In the genomic region with DNA sequence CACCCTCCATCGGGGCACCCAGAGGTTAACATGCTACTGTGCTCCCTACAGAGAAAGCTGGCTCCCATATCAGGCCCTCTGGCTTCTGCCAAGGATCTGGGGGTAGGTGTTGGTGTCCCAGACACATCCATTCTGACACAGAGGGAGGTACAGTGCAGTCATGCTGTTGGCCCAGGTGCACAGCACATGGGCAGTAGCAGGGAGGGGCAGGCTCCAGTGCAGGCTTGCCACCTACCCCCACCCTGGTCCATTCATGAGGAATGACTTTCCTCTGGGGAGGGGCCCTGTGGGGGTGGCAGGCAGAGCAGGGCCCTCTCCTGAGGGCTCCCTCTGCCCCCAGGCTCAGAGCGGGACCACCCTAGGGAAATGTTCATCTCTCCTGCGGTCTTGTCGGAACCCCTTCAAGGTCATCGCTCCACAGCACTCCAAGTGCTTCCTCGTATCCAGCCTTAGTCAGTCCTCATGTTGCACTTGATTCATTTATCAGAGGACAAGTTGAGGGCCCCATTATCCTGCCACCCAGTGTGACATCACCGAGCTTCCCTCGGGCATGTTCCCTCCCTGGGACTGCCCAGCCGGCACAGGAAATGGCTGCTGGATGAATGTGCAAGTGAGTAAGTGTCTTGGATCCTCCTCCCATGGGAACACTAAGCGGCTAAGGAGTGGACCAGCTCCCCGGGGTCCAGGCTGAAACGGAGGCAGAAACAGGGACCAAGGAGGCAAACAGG, we compare ENCODE assay signal across 8 cellular contexts. TPM values are rescaled to one million over a fixed set of nuclear protein-coding genes. Genes with fewer than 3 reads are reported as not detected.
DNase-seq lines count a peak whose midpoint lies in the region; ATAC-seq, FAIRE-seq and TF ChIP-seq lines count a peak whose summit lies in the region.

No MANE protein-coding gene starts in this region.

- CTCF ChIA-PET in naive thymus-derived CD4-positive, alpha-beta T cell (lab: Charles Lee) = no interaction called here

- no peaks in the 10 kb centered on the region for H3K27me3 ChIP-seq in naive thymus-derived CD4-positive, alpha-beta T cell (ENCODE audit: control insufficient read depth in 2 of 2, insufficient read depth in 2 of 2, low read length in 2 of 2)

- peaks cover 0 to 5% (median 0%) of the 10 kb centered on the region in 5 donors for H3K27me3 Mint-ChIP-seq in naive thymus-derived CD4-positive, alpha-beta T cell
- H3K27me3 Mint-ChIP-seq in stimulated activated memory B cell treated with anti-CD40 and anti-IgM and Interleukin-4, amounts not matched to agents 10 μg/mL and 1 μg/mL and 100 μg/mL, for 72 hours = peaks cover 8% of the 10 kb centered on the region

- H3K27ac Mint-ChIP-seq in naive thymus-derived CD4-positive, alpha-beta T cell = peak overlapping the region; percentile 42 to 85 (median 69)
- H3K27ac Mint-ChIP-seq in stimulated activated memory B cell treated with anti-CD40 and anti-IgM and Interleukin-4, amounts not matched to agents 10 μg/mL and 1 μg/mL and 100 μg/mL, for 72 hours = no peak overlapping the region

- peaks cover 6 to 67% (median 56%) of the 10 kb centered on the region in 7 donors for H3K4me1 Mint-ChIP-seq in naive thymus-derived CD4-positive, alpha-beta T cell
- H3K4me1 Mint-ChIP-seq in stimulated activated memory B cell treated with anti-CD40 and anti-IgM and Interleukin-4, amounts not matched to agents 10 μg/mL and 1 μg/mL and 100 μg/mL, for 72 hours = peaks cover 10% of the 10 kb centered on the region

- H3K9me3 Mint-ChIP-seq in naive thymus-derived CD4-positive, alpha-beta T cell = no peaks in the 10 kb centered on the region
- no peaks in the 10 kb centered on the region for H3K9me3 Mint-ChIP-seq in stimulated activated memory B cell treated with anti-CD40 and anti-IgM and Interleukin-4, amounts not matched to agents 10 μg/mL and 1 μg/mL and 100 μg/mL, for 72 hours

- peaks cover 0 to 11% (median 6%) of the 10 kb centered on the region in 5 donors for H3K36me3 Mint-ChIP-seq in naive thymus-derived CD4-positive, alpha-beta T cell
- peaks cover 17% of the 10 kb centered on the region for H3K36me3 Mint-ChIP-seq in stimulated activated memory B cell treated with anti-CD40 and anti-IgM and Interleukin-4, amounts not matched to agents 10 μg/mL and 1 μg/mL and 100 μg/mL, for 72 hours

- peak overlapping the region; percentile 55 for H3K27ac ChIP-seq in naive thymus-derived CD4-positive, alpha-beta T cell (ENCODE audit: low read depth, low read length)

- POLR2A ChIA-PET in naive thymus-derived CD4-positive, alpha-beta T cell (lab: Charles Lee) = interaction anchor here (0.6 to 1.0 kb wide), 2 partner anchors 11 to 476 kb away, joined by 3 to 4 read pairs; no protein-coding TSS in a partner anchor

- peak; percentile 66 for DNase-seq in Ammon's horn (ENCODE audit: low spot score)
- DNase-seq in NCI-H69 (lab: John Stamatoyannopoulos, UW) = peak; percentile 62
- peak; percentile 100 for DNase-seq in epithelial cell of esophagus (ENCODE audit: low read depth)
- no peak for DNase-seq in naive thymus-derived CD4-positive, alpha-beta T cell
- no peak for DNase-seq in GM19239 (ENCODE audit: insufficient read length, low spot score)
- DNase-seq in UCSD-AML1 (lab: John Stamatoyannopoulos, UW; ENCODE audit: unreplicated experiment) = no peak

- intact Hi-C loops in naive thymus-derived CD4-positive, alpha-beta T cell (cut with micrococcal nuclease) = no loop called here

- no peak for FAIRE-seq in GM19239 (lab: Jason Lieb, UNC)

- peak overlapping the region in 1 of 10 donors; percentile 23 for H3K4me3 Mint-ChIP-seq in naive thymus-derived CD4-positive, alpha-beta T cell
- no peak overlapping the region for H3K4me3 Mint-ChIP-seq in stimulated activated memory B cell treated with anti-CD40 and anti-IgM and Interleukin-4, amounts not matched to agents 10 μg/mL and 1 μg/mL and 100 μg/mL, for 72 hours

- TF ChIP-seq CTCF in epithelial cell of esophagus (IDR thresholded peaks at IDR 0.05; ENCODE audit: insufficient read depth, low read depth, low read length, missing control alignments) = no peak

- peaks cover 14 to 33% (median 16%) of the 10 kb centered on the region in 3 experiments for H3K36me3 ChIP-seq in naive thymus-derived CD4-positive, alpha-beta T cell (ENCODE audit: control insufficient read depth in 2 of 3, insufficient read depth in 3 of 3, low read length in 3 of 3)

- no peaks in the 10 kb centered on the region for H3K9me3 ChIP-seq in naive thymus-derived CD4-positive, alpha-beta T cell (ENCODE audit: control insufficient read depth in 2 of 3, low read length in 3 of 3)

- ATAC-seq in naive thymus-derived CD4-positive, alpha-beta T cell = no peak
- ATAC-seq in HG02763 (IDR thresholded peaks at IDR 0.05; ENCODE audit: unreplicated experiment) = no peak
- ATAC-seq in stimulated activated memory B cell treated with anti-CD40 and anti-IgM and Interleukin-4, amounts not matched to agents 10 μg/mL and 1 μg/mL and 100 μg/mL, for 72 hours = no peak

- H3K4me1 ChIP-seq in naive thymus-derived CD4-positive, alpha-beta T cell (ENCODE audit: control insufficient read depth in 2 of 2, insufficient read depth in 2 of 2, low read length in 2 of 2) = peaks cover 25 to 38% of the 10 kb centered on the region in 2 donors

- H3K4me3 ChIP-seq in epithelial cell of esophagus (ENCODE audit: low read length) = peak overlapping the region; percentile 20
- no peak overlapping the region for H3K4me3 ChIP-seq in naive thymus-derived CD4-positive, alpha-beta T cell (ENCODE audit: low read length)

RNA-seq across cellular contexts. Expression of gene DUSP7, which starts 10.0 kb away (rescaled TPM):
- 10 to 100 TPM; 12.6 to 41.5 (median 40.4) TPM for total RNA-seq in naive thymus-derived CD4-positive, alpha-beta T cell
- 1 to 10 TPM; 4.9 to 6.9 TPM for polyA plus RNA-seq in naive thymus-derived CD4-positive, alpha-beta T cell

RNA-seq across cellular contexts. Expression of gene RPL29, which starts 50.7 kb away (rescaled TPM):
- total RNA-seq in naive thymus-derived CD4-positive, alpha-beta T cell = 1,000 to 10,000 TPM; 1,152 to 1,744 (median 1,537) TPM
- 1,000 to 10,000 TPM; 1,720 to 2,133 TPM for polyA plus RNA-seq in naive thymus-derived CD4-positive, alpha-beta T cell

Comparison
In these comparisons a context has a peak if more than half of its experiments do, and no peak if none do; other contexts are left out.
1. DNase-seq: peak in Ammon's horn (single experiment), NCI-H69 (single experiment) and epithelial cell of esophagus (single experiment); none in naive thymus-derived CD4-positive, alpha-beta T cell (0 of 9), GM19239 (single experiment) and UCSD-AML1 (single experiment).